1 cellular context compared by ENCODE assay signal in genomic region chr3:106183762-106184391, GRCh38.
TF ChIP-seq lines count a peak whose summit lies in the region.

No MANE protein-coding gene starts in this region.

TF ChIP-seq in H1, 55 proteins besides CTCF, POLR2A, EP300 and RAD21 (continued from another document):
- TF ChIP-seq CHD7 (IDR thresholded peaks at IDR 0.05; ENCODE audit: insufficient replicate concordance, low read length): no peak
